ENCODE assay signal across 10 cellular contexts in the genomic region with DNA sequence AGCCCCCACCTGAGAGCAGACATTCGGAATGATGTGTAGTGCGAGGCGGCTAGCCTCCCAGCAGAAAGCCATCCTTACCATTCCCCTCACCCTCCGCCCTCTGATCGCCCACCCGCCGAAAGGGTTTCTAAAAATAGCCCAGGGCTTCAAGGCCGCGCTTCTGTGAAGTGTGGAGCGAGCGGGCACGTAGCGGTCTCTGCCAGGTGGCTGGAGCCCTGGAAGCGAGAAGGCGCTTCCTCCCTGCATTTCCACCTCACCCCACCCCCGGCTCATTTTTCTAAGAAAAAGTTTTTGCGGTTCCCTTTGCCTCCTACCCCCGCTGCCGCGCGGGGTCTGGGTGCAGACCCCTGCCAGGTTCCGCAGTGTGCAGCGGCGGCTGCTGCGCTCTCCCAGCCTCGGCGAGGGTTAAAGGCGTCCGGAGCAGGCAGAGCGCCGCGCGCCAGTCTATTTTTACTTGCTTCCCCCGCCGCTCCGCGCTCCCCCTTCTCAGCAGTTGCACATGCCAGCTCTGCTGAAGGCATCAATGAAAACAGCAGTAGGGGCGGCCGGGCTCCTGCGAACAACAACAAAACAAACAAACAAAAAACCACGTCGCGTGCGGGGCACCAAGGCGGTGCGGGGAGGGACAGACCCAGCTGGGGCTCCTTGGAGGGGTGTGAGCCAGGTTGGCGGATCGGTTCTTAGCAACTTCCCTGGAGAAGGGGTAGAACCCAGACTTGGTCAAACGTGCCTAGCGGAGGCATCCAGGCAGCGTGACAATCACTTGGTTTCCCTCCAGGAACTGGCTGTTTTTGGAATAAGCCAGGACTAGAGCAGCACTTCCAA. TPM values are rescaled to one million over a fixed set of nuclear protein-coding genes. Genes with fewer than 3 reads are reported as not detected.
DNase-seq lines count a peak whose midpoint lies in the region; ATAC-seq and TF ChIP-seq lines count a peak whose summit lies in the region.
"Had no signal": no experiment of that assay in that cellular context is flagged by ENCODE, and none has a peak within 500 bp of the region (broad histone marks: within the 10 kb centered on the region; RNA-seq: fewer than 3 reads in every experiment).

No MANE protein-coding gene starts in this region.

- H3K4me1 ChIP-seq in HEK293 (ENCODE audit: control insufficient read depth, insufficient read depth, low read length) (peaks cover 11% of the 10 kb centered on the region), heart right ventricle (peaks cover 3 to 36% (median 17%) of the 10 kb centered on the region in 9 donors)

- H3K4me3 ChIP-seq in HEK293 (ENCODE audit: low read depth, low read length) = no peak overlapping the region
- peak overlapping the region; percentile 12 to 52 (median 38) for H3K4me3 ChIP-seq in heart right ventricle

- POLR2A ChIA-PET in HEK293 (lab: Yijun Ruan, JAX) = no interaction called here

- 1 to 2% methylated on average over 51 of the region's 51 CpGs for WGBS in heart right ventricle, 2 donors

- ATAC-seq in heart right ventricle = peak; percentile 72 to 93 (median 87)
- no peak for ATAC-seq in HG02798 (IDR thresholded peaks at IDR 0.05; ENCODE audit: poor library complexity, unreplicated experiment)
- ATAC-seq in GM19452 (IDR thresholded peaks at IDR 0.05; ENCODE audit: unreplicated experiment) = no peak

- H3K9me3 ChIP-seq in HEK293 (ENCODE audit: control insufficient read depth, insufficient read depth, low read depth, low read length) (no peaks in the 10 kb centered on the region), heart right ventricle (no peaks in the 10 kb centered on the region)

- no peaks in the 10 kb centered on the region for H3K9me3 Mint-ChIP-seq in Calu3 (ENCODE audit: low read depth, unreplicated experiment)

- no peak overlapping the region for H3K27ac ChIP-seq in HEK293 (ENCODE audit: extremely low read depth, low read depth, low read length)
- peak overlapping the region in 5 of 10 donors; percentile 22 to 69 (median 34) for H3K27ac ChIP-seq in heart right ventricle

- intact Hi-C loops in heart right ventricle (cut with DNase I) (loop anchor here in 2 of 10 donors (10.0 kb wide), 1 partner anchor 111 kb away; no protein-coding TSS in a partner anchor), posterior cingulate gyrus (cut with DNase I) (no loop called here), Calu3 (cut with micrococcal nuclease; ENCODE audit: unreplicated experiment) (no loop called here)

- DNase-seq in NCI-H510A (lab: John Stamatoyannopoulos, UW) (peak; percentile 17), heart right ventricle (peak; percentile 19 to 57), posterior cingulate gyrus (peak in 9 of 10 donors; percentile 22 to 93 (median 62)), AG08395 (ENCODE audit: low spot score) (no peak), Calu3 (no peak)
- DNase-seq: activated T-cell treated with anti-CD3 and anti-CD28 coated beads, Interleukin-2, amount 50 U/mL, for 1 hour; dermis blood vessel endothelial cell had no signal

- H3K27me3 Mint-ChIP-seq in Calu3 (ENCODE audit: unreplicated experiment) = peaks cover 93% of the 10 kb centered on the region

- CTCF ChIA-PET in HEK293 (lab: Yijun Ruan, JAX) (interaction anchor here (2.1 kb wide), 1 partner anchor 193 kb away, joined by 10 read pairs; no protein-coding TSS in a partner anchor), Calu3 (lab: Charles Lee) (no interaction called here)

- no peaks in the 10 kb centered on the region for H3K4me1 Mint-ChIP-seq in Calu3 (ENCODE audit: low read depth, unreplicated experiment)

- H3K27me3 ChIP-seq in heart right ventricle = peaks cover 4 to 76% (median 64%) of the 10 kb centered on the region in 7 donors

- H3K36me3 ChIP-seq in HEK293 (ENCODE audit: control insufficient read depth in 2 of 2, insufficient read depth in 1 of 2, low read length in 2 of 2) (no peaks in the 10 kb centered on the region), heart right ventricle (no peaks in the 10 kb centered on the region)

- no TSS peak for BruUV-seq in Calu3 (replicated peaks; lab: Mats Ljungman, UMichigan)

- H3K36me3 Mint-ChIP-seq in Calu3 (ENCODE audit: insufficient read depth, unreplicated experiment) = no peaks in the 10 kb centered on the region

- no peak overlapping the region for H3K4me3 Mint-ChIP-seq in Calu3 (ENCODE audit: low read depth, unreplicated experiment)

- no peak overlapping the region for H3K27ac Mint-ChIP-seq in Calu3 (ENCODE audit: unreplicated experiment)

- TF ChIP-seq CTCF in HEK293 (tag by site-specific recombination; IDR thresholded peaks at IDR 0.05) = no peak
- TF ChIP-seq CTCF in heart right ventricle (IDR thresholded peaks at IDR 0.05) = no peak
- TF ChIP-seq CTCF in Calu3 (IDR thresholded peaks at IDR 0.05; ENCODE audit: unreplicated experiment) = no peak

TF ChIP-seq in HEK293, 187 proteins besides CTCF, POLR2A, EP300 and RAD21:
- TF ChIP-seq GLI2 (tag by site-specific recombination; IDR thresholded peaks at IDR 0.05; ENCODE audit: borderline replicate concordance, low read depth) (no peak), KLF17 (tag by site-specific recombination; IDR thresholded peaks at IDR 0.05) (no peak), ZNF114 (tag by site-specific recombination; IDR thresholded peaks at IDR 0.05) (no peak), PRDM10 (tag by site-specific recombination; IDR thresholded peaks at IDR 0.05) (peak; percentile 53), ZBTB26 (tag by site-specific recombination; optimal IDR thresholded peaks at IDR 0.05) (peak; percentile 41), ZNF335 (tag by site-specific recombination; conservative IDR thresholded peaks at IDR 0.05) (peak; percentile 60), ZNF341 (tag by site-specific recombination; IDR thresholded peaks at IDR 0.05; ENCODE audit: low read depth) (peak; percentile 68), ZIC2 (tag by site-specific recombination; IDR thresholded peaks at IDR 0.05) (peak; percentile 92), ZBTB17 (tag by site-specific recombination; IDR thresholded peaks at IDR 0.05) (peak; percentile 94), EGR2 (tag by site-specific recombination; IDR thresholded peaks at IDR 0.05; ENCODE audit: low read depth) (peak; percentile 43; the same call in 1 of the 2 replicates), ZNF624 (tag by site-specific recombination; IDR thresholded peaks at IDR 0.05) (no peak), ZFHX2 (tag by site-specific recombination; conservative IDR thresholded peaks at IDR 0.05) (peak; percentile 70), ZNF146 (tag by site-specific recombination; IDR thresholded peaks at IDR 0.05) (no peak), ZBTB21 (tag by site-specific recombination; IDR thresholded peaks at IDR 0.05) (no peak)

RNA-seq across cellular contexts. Expression of gene PRMT8, which starts 2.4 kb away (rescaled TPM):
- under 1 TPM in 2 of 10 donors, not detected in 8; 0.12 to 0.94 TPM for total RNA-seq in heart right ventricle
- under 1 TPM in 1 of 2 donors, not detected in 1; 0.07 TPM for polyA plus RNA-seq in heart right ventricle
- not detected in 2 replicates for total RNA-seq in Calu3 (2022)
- total RNA-seq: dermis blood vessel endothelial cell had no signal

Comparison
In these comparisons a context has a peak if more than half of its experiments do, and no peak if none do; other contexts are left out.
1. DNase-seq: peak in NCI-H510A (single experiment), heart right ventricle (2 of 2) and posterior cingulate gyrus (9 of 10); none in AG08395 (single experiment) and Calu3 (single experiment).
2. ATAC-seq: peak in heart right ventricle (8 of 8); none in HG02798 (single experiment) and GM19452 (single experiment).